1 cellular context compared by ENCODE assay signal in genomic region chr19:4186087-4186993, GRCh38.
TF ChIP-seq lines count a peak whose summit lies in the region.

No MANE protein-coding gene starts in this region.

TF ChIP-seq in HEK293, 187 proteins besides CTCF, POLR2A, EP300 and RAD21 (continued from another document):
- TF ChIP-seq PRDM2 (tag by site-specific recombination; IDR thresholded peaks at IDR 0.05; ENCODE audit: borderline replicate concordance): no peak
- TF ChIP-seq, protein P1, sequence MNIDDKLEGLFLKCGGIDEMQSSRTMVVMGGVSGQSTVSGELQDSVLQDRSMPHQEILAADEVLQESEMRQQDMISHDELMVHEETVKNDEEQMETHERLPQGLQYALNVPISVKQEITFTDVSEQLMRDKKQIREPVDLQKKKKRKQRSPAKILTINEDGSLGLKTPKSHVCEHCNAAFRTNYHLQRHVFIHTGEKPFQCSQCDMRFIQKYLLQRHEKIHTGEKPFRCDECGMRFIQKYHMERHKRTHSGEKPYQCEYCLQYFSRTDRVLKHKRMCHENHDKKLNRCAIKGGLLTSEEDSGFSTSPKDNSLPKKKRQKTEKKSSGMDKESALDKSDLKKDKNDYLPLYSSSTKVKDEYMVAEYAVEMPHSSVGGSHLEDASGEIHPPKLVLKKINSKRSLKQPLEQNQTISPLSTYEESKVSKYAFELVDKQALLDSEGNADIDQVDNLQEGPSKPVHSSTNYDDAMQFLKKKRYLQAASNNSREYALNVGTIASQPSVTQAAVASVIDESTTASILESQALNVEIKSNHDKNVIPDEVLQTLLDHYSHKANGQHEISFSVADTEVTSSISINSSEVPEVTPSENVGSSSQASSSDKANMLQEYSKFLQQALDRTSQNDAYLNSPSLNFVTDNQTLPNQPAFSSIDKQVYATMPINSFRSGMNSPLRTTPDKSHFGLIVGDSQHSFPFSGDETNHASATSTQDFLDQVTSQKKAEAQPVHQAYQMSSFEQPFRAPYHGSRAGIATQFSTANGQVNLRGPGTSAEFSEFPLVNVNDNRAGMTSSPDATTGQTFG (tag by site-specific recombination; IDR thresholded peaks at IDR 0.05; ENCODE audit: borderline replicate concordance): no peak
- TF ChIP-seq ZBTB26 (tag by site-specific recombination; optimal IDR thresholded peaks at IDR 0.05): no peak
- TF ChIP-seq, protein P2, sequence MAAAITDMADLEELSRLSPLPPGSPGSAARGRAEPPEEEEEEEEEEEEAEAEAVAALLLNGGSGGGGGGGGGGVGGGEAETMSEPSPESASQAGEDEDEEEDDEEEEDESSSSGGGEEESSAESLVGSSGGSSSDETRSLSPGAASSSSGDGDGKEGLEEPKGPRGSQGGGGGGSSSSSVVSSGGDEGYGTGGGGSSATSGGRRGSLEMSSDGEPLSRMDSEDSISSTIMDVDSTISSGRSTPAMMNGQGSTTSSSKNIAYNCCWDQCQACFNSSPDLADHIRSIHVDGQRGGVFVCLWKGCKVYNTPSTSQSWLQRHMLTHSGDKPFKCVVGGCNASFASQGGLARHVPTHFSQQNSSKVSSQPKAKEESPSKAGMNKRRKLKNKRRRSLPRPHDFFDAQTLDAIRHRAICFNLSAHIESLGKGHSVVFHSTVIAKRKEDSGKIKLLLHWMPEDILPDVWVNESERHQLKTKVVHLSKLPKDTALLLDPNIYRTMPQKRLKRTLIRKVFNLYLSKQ (tag by site-specific recombination; IDR thresholded peaks at IDR 0.05; ENCODE audit: borderline replicate concordance): no peak
- TF ChIP-seq SALL2 (tag by site-specific recombination; IDR thresholded peaks at IDR 0.05; ENCODE audit: borderline replicate concordance): no peak
- no peak for TF ChIP-seq ZNF221 (tag by site-specific recombination; IDR thresholded peaks at IDR 0.05; ENCODE audit: borderline replicate concordance)
- TF ChIP-seq ZNF600 (tag by site-specific recombination; IDR thresholded peaks at IDR 0.05): peak; percentile 58; the same call in 1 of the 2 replicates
- TF ChIP-seq ZNF664 (tag by site-specific recombination; IDR thresholded peaks at IDR 0.05): peak; percentile 65; the same call in 1 of the 2 replicates
- TF ChIP-seq ZNF121 (tag by site-specific recombination; IDR thresholded peaks at IDR 0.05): no peak
- no peak for TF ChIP-seq ZNF37A (tag by site-specific recombination; IDR thresholded peaks at IDR 0.05)
- TF ChIP-seq ZNF350 (tag by site-specific recombination; IDR thresholded peaks at IDR 0.05): no peak
- TF ChIP-seq, protein P3, sequence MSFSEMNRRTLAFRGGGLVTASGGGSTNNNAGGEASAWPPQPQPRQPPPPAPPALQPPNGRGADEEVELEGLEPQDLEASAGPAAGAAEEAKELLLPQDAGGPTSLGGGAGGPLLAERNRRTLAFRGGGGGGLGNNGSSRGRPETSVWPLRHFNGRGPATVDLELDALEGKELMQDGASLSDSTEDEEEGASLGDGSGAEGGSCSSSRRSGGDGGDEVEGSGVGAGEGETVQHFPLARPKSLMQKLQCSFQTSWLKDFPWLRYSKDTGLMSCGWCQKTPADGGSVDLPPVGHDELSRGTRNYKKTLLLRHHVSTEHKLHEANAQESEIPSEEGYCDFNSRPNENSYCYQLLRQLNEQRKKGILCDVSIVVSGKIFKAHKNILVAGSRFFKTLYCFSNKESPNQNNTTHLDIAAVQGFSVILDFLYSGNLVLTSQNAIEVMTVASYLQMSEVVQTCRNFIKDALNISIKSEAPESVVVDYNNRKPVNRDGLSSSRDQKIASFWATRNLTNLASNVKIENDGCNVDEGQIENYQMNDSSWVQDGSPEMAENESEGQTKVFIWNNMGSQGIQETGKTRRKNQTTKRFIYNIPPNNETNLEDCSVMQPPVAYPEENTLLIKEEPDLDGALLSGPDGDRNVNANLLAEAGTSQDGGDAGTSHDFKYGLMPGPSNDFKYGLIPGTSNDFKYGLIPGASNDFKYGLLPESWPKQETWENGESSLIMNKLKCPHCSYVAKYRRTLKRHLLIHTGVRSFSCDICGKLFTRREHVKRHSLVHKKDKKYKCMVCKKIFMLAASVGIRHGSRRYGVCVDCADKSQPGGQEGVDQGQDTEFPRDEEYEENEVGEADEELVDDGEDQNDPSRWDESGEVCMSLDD (tag by site-specific recombination; IDR thresholded peaks at IDR 0.05): no peak
- TF ChIP-seq ZNF645 (tag by site-specific recombination; IDR thresholded peaks at IDR 0.05): no peak
- no peak for TF ChIP-seq WT1 (tag by site-specific recombination; IDR thresholded peaks at IDR 0.05)
- TF ChIP-seq, protein P4, sequence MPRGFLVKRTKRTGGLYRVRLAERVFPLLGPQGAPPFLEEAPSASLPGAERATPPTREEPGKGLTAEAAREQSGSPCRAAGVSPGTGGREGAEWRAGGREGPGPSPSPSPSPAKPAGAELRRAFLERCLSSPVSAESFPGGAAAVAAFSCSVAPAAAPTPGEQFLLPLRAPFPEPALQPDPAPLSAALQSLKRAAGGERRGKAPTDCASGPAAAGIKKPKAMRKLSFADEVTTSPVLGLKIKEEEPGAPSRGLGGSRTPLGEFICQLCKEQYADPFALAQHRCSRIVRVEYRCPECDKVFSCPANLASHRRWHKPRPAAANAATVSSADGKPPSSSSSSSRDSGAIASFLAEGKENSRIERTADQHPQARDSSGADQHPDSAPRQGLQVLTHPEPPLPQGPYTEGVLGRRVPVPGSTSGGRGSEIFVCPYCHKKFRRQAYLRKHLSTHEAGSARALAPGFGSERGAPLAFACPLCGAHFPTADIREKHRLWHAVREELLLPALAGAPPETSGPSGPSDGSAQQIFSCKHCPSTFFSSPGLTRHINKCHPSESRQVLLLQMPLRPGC (tag by site-specific recombination; IDR thresholded peaks at IDR 0.05): no peak
- TF ChIP-seq SP3 (tag by site-specific recombination; IDR thresholded peaks at IDR 0.05): no peak
- no peak for TF ChIP-seq ZNF324 (tag by site-specific recombination; IDR thresholded peaks at IDR 0.05)
